In genomic region chrX:1883772-1884171, GRCh38 we compare ENCODE assay signal across 21 cellular contexts.
DNase-seq lines count a peak whose midpoint lies in the region; ATAC-seq and TF ChIP-seq lines count a peak whose summit lies in the region.
"Had no signal": no experiment of that assay in that cellular context is flagged by ENCODE, and none has a peak within 500 bp of the region (broad histone marks: within the 10 kb centered on the region; RNA-seq: fewer than 3 reads in every experiment).

No MANE protein-coding gene starts in this region.

- no peak overlapping the region for H3K9ac ChIP-seq in Karpas-422 (ENCODE audit: low read length)

- no peaks in the 10 kb centered on the region for H3K36me3 ChIP-seq in Karpas-422 (ENCODE audit: insufficient read depth, low read length)
- H3K36me3 ChIP-seq: esophagus muscularis mucosa, sigmoid colon had no signal

- no peak for TF ChIP-seq CTCF in AG09309 (IDR thresholded peaks at IDR 0.05; ENCODE audit: control insufficient read depth, insufficient read depth, low read depth, low read length, missing control alignments)
- TF ChIP-seq CTCF in endothelial cell (IDR thresholded peaks at IDR 0.05; ENCODE audit: unreplicated experiment): no peak

- H3K27ac Mint-ChIP-seq in endothelial cell (ENCODE audit: unreplicated experiment): peak overlapping the region; percentile 76
- H3K27ac Mint-ChIP-seq: activated CD4-positive, alpha-beta memory T cell treated with anti-CD3 and anti-CD28 coated beads, Interleukin-2, amount 10 ng/mL, durations not matched to agents 7 days and 5 days had no signal

- H3K9me3 Mint-ChIP-seq in endothelial cell (ENCODE audit: unreplicated experiment): peaks cover 14% of the 10 kb centered on the region

- H3K4me3 ChIP-seq in AG09309 (ENCODE audit: control insufficient read depth, low read depth, low read length) (no peak overlapping the region), Karpas-422 (ENCODE audit: low read length) (no peak overlapping the region)
- H3K4me3 ChIP-seq: coronary artery, esophagus muscularis mucosa, mucosa of descending colon, sigmoid colon had no signal

- ATAC-seq in HG02870 (IDR thresholded peaks at IDR 0.05; ENCODE audit: unreplicated experiment): no peak
- no peak for ATAC-seq in GM19351 (IDR thresholded peaks at IDR 0.05; ENCODE audit: unreplicated experiment)
- ATAC-seq: mucosa of descending colon; stimulated activated naive CD8-positive, alpha-beta T cell treated with anti-CD3 and anti-CD28 coated beads, Interleukin-15, Interleukin-2, amounts not matched to agents 100 U/mL and 50 U/mL, for 24 hours had no signal

- no peaks in the 10 kb centered on the region for H4K20me1 ChIP-seq in Karpas-422 (ENCODE audit: insufficient read depth, low read depth, low read length)

- H3K4me2 ChIP-seq in Karpas-422 (ENCODE audit: low read depth, low read length, poor library complexity, severe bottlenecking): no peak overlapping the region

- no peaks in the 10 kb centered on the region for H3K27me3 ChIP-seq in Karpas-422 (ENCODE audit: low read length)
- H3K27me3 ChIP-seq: esophagus muscularis mucosa, sigmoid colon had no signal

- H2AFZ ChIP-seq in Karpas-422 (ENCODE audit: low read length): no peak overlapping the region

- H3K27ac ChIP-seq in Karpas-422 (ENCODE audit: low read length): no peak overlapping the region
- H3K27ac ChIP-seq: coronary artery, esophagus muscularis mucosa, sigmoid colon had no signal

- H3K79me2 ChIP-seq in Karpas-422 (ENCODE audit: low read length): no peaks in the 10 kb centered on the region

- peaks cover 8% of the 10 kb centered on the region for H3K36me3 Mint-ChIP-seq in endothelial cell (ENCODE audit: low read depth, unreplicated experiment)

- H3K27me3 Mint-ChIP-seq in endothelial cell (ENCODE audit: unreplicated experiment): peaks cover 16% of the 10 kb centered on the region
- H3K27me3 Mint-ChIP-seq: activated CD4-positive, alpha-beta memory T cell treated with anti-CD3 and anti-CD28 coated beads, Interleukin-2, amount 10 ng/mL, durations not matched to agents 7 days and 5 days had no signal

- no peaks in the 10 kb centered on the region for H3K9me2 ChIP-seq in Karpas-422 (replicated peaks; ENCODE audit: insufficient read depth, low read length)

- peak overlapping the region; percentile 38 for H3K4me3 Mint-ChIP-seq in endothelial cell (ENCODE audit: unreplicated experiment)
- H3K4me3 Mint-ChIP-seq: activated CD4-positive, alpha-beta memory T cell treated with anti-CD3 and anti-CD28 coated beads, Interleukin-2, amount 10 ng/mL, durations not matched to agents 7 days and 5 days had no signal

- H3K4me1 Mint-ChIP-seq in endothelial cell (ENCODE audit: unreplicated experiment): peaks cover 9% of the 10 kb centered on the region
- H3K4me1 Mint-ChIP-seq: activated CD4-positive, alpha-beta memory T cell treated with anti-CD3 and anti-CD28 coated beads, Interleukin-2, amount 10 ng/mL, durations not matched to agents 7 days and 5 days had no signal

- no peaks in the 10 kb centered on the region for H3K4me1 ChIP-seq in Karpas-422 (ENCODE audit: low read length)
- H3K4me1 ChIP-seq: esophagus muscularis mucosa, sigmoid colon had no signal

- no peaks in the 10 kb centered on the region for H3K9me3 ChIP-seq in Karpas-422 (ENCODE audit: low read length)
- H3K9me3 ChIP-seq: esophagus muscularis mucosa, mucosa of descending colon, sigmoid colon had no signal

- DNase-seq in AG09309 (ENCODE audit: low read depth): peak; percentile 52
- DNase-seq in GOT3 (lab: John Stamatoyannopoulos, UW): peak; percentile 3
- DNase-seq in RPMI7951 (ENCODE audit: low read depth): peak; percentile 88
- peak; percentile 26 for DNase-seq in endothelial cell (ENCODE audit: low spot score)
- no peak for DNase-seq in DMS 273 (lab: John Stamatoyannopoulos, UW; ENCODE audit: unreplicated experiment)
- no peak for DNase-seq in Karpas-422
- DNase-seq: activated CD4-positive, alpha-beta memory T cell treated with anti-CD3 and anti-CD28 coated beads, Interleukin-2, amount 10 ng/mL, durations not matched to agents 7 days and 5 days; activated naive CD4-positive, alpha-beta T cell; amygdala; hippocampal formation; mucosa of descending colon; NCI-H2081 treated with DMSO at 0.1 percent for 48 hours; NCI-H774; Right ventricle myocardium superior; sigmoid colon; stimulated activated naive CD8-positive, alpha-beta T cell treated with anti-CD3 and anti-CD28 coated beads, Interleukin-15, Interleukin-2, amounts not matched to agents 100 U/mL and 50 U/mL, for 24 hours; T-helper 9 cell had no signal

Comparison
In these comparisons a context has a peak if more than half of its experiments do, and no peak if none do; other contexts are left out.
1. DNase-seq: peak in AG09309 (single experiment), GOT3 (single experiment), RPMI7951 (single experiment) and endothelial cell (single experiment); none in DMS 273 (single experiment) and Karpas-422 (single experiment).